Comparison of ENCODE assay signal across 8 cellular contexts in genomic region chr10:71212249-71213126, GRCh38.
DNase-seq lines count a peak whose midpoint lies in the region; ATAC-seq and TF ChIP-seq lines count a peak whose summit lies in the region.

Gene UNC5B (plus strand): TSS chr10:71212570. CDS start chr10:71212986, 416 bp downstream.

- H3K4me3 ChIP-seq in AG10803 (ENCODE audit: low read length) (peak within 1 kb of the TSS; percentile 74), HFF-Myc (replicated peaks; ENCODE audit: low read depth, low read length) (peak within 1 kb of the TSS; percentile 95)

- DNase-seq in AG10803 (ENCODE audit: low read depth) (peak; percentile 88), HFF-Myc (ENCODE audit: extremely low read depth, low read depth) (peak; percentile 42), NCI-H748 treated with DMSO at 0.1 percent for 48 hours (lab: John Stamatoyannopoulos, UW) (peak; percentile 62), erythroblast (lab: John Stamatoyannopoulos, UW) (peak; percentile 12 to 19), middle frontal gyrus (ENCODE audit: extremely low spot score, low spot score) (peak; percentile 91)
- peak; percentile 61 for DNase-seq in activated T-cell treated with anti-CD3 and anti-CD28 coated beads, Interleukin-2, amount 50 U/mL, for 1 hour
- peak; percentile 3 to 12 for DNase-seq in stimulated activated CD8-positive, alpha-beta memory T cell treated with anti-CD3 and anti-CD28 coated beads, Interleukin-15, amount 100 ng/mL, for 4 hours (ENCODE audit: low read depth in 2 of 2)

- TF ChIP-seq CTCF in AG10803 (conservative IDR thresholded peaks at IDR 0.05; ENCODE audit: low read length): peak; percentile 23
- TF ChIP-seq CTCF in HFF-Myc (IDR thresholded peaks at IDR 0.05; ENCODE audit: low read depth, low read length, missing control alignments): no peak

- no peak for ATAC-seq in HG02852 (IDR thresholded peaks at IDR 0.05; ENCODE audit: unreplicated experiment)

- no peak for TF ChIP-seq POLR2A in erythroblast (IDR thresholded peaks at IDR 0.05; ENCODE audit: low read length)

Comparison
In these comparisons a context has a peak if more than half of its experiments do, and no peak if none do; other contexts are left out.
1. DNase-seq: peak in every context shown above with its lines; median percentile 91 in middle frontal gyrus; 88 in AG10803; 62 in NCI-H748 treated with DMSO at 0.1 percent for 48 hours; 61 in activated T-cell treated with anti-CD3 and anti-CD28 coated beads, Interleukin-2, amount 50 U/mL, for 1 hour; 42 in HFF-Myc; 16 in erythroblast; 8 in stimulated activated CD8-positive, alpha-beta memory T cell treated with anti-CD3 and anti-CD28 coated beads, Interleukin-15, amount 100 ng/mL, for 4 hours.